9 cellular contexts compared by ENCODE assay signal in genomic region chr10:133438711-133439273, GRCh38. TPM values are rescaled to one million over a fixed set of nuclear protein-coding genes. Genes with fewer than 3 reads are reported as not detected.
DNase-seq lines count a peak whose midpoint lies in the region; ATAC-seq and TF ChIP-seq lines count a peak whose summit lies in the region.
"Had no signal": no experiment of that assay in that cellular context is flagged by ENCODE, and none has a peak within 500 bp of the region (broad histone marks: within the 10 kb centered on the region; RNA-seq: fewer than 3 reads in every experiment).

No MANE protein-coding gene starts in this region.

- peaks cover 10% of the 10 kb centered on the region for H3K27me3 Mint-ChIP-seq in activated CD4-positive, alpha-beta T cell treated with anti-CD3 and anti-CD28 coated beads for 36 hours

- CTCF ChIA-PET in activated CD4-positive, alpha-beta T cell treated with anti-CD3 and anti-CD28 coated beads for 36 hours (lab: Charles Lee): interaction anchor here (0.6 to 3.2 kb wide), 12 partner anchors 28 to 710 kb away, joined by 3 to 28 read pairs (median 4); partner anchors contain the start of gene CYP2E1

- DNase-seq in activated CD4-positive, alpha-beta T cell treated with anti-CD3 and anti-CD28 coated beads for 36 hours: no peak
- no peak for DNase-seq in activated CD4-positive, alpha-beta T cell treated with anti-CD3 and anti-CD28 coated beads for 4 hours
- DNase-seq in mucosa of descending colon (peak in 1 of 3 donors; percentile 19), tibial nerve (ENCODE audit: low spot score in 2 of 2) (no peak), GOT3 (lab: John Stamatoyannopoulos, UW) (no peak)
- no peak for DNase-seq in activated CD4-positive, CD25-positive, alpha-beta regulatory T cell treated with anti-CD3 and anti-CD28 coated beads, Interleukin-2, amount 50 U/mL, for 72 hours

- H3K4me3 Mint-ChIP-seq in activated CD4-positive, alpha-beta T cell treated with anti-CD3 and anti-CD28 coated beads for 36 hours: no peak overlapping the region

- H3K36me3 Mint-ChIP-seq in activated CD4-positive, alpha-beta T cell treated with anti-CD3 and anti-CD28 coated beads for 36 hours (ENCODE audit: low read depth): no peaks in the 10 kb centered on the region

- no peaks in the 10 kb centered on the region for H3K27me3 ChIP-seq in tibial nerve
- H3K27me3 ChIP-seq: vagina had no signal

- TF ChIP-seq EP300 in tibial nerve (IDR thresholded peaks at IDR 0.05): no peak

- POLR2A ChIA-PET in activated CD4-positive, alpha-beta T cell treated with anti-CD3 and anti-CD28 coated beads for 36 hours (lab: Charles Lee): interaction anchor here (0.6 to 0.9 kb wide), 2 partner anchors 52 to 110 kb away, joined by 5 to 6 read pairs; no protein-coding TSS in a partner anchor

- no peaks in the 10 kb centered on the region for H3K9me3 Mint-ChIP-seq in activated CD4-positive, alpha-beta T cell treated with anti-CD3 and anti-CD28 coated beads for 36 hours (ENCODE audit: low read depth)

- no peaks in the 10 kb centered on the region for H3K4me1 ChIP-seq in mucosa of descending colon (ENCODE audit: low read depth)
- H3K4me1 ChIP-seq in tibial nerve: no peaks in the 10 kb centered on the region
- H3K4me1 ChIP-seq: vagina had no signal

- peak; percentile 59 for ATAC-seq in activated CD4-positive, alpha-beta T cell treated with anti-CD3 and anti-CD28 coated beads for 36 hours
- ATAC-seq in HG03342 (IDR thresholded peaks at IDR 0.05; ENCODE audit: unreplicated experiment): peak; percentile 48
- ATAC-seq in mucosa of descending colon: peak; percentile 53

- 83 to 84% methylated on average over 11 of the region's 11 CpGs for WGBS in tibial nerve, 2 donors

- no peak overlapping the region for H3K27ac Mint-ChIP-seq in activated CD4-positive, alpha-beta T cell treated with anti-CD3 and anti-CD28 coated beads for 36 hours

- intact Hi-C loops in activated CD4-positive, alpha-beta T cell treated with anti-CD3 and anti-CD28 coated beads for 36 hours (cut with DNase I, micrococcal nuclease): loop anchor here (1.0 to 5.0 kb wide), 4 partner anchors 54 to 110 kb away; no protein-coding TSS in a partner anchor
- intact Hi-C loops in mucosa of descending colon (cut with DNase I, micrococcal nuclease): no loop called here

- peaks cover 17% of the 10 kb centered on the region for H3K4me1 Mint-ChIP-seq in activated CD4-positive, alpha-beta T cell treated with anti-CD3 and anti-CD28 coated beads for 36 hours

- no peak for TF ChIP-seq POLR2A in tibial nerve (IDR thresholded peaks at IDR 0.05)

- peak; percentile 25; the same call in 1 of the 2 replicates for TF ChIP-seq CTCF in VCaP (conservative IDR thresholded peaks at IDR 0.05)
- TF ChIP-seq CTCF in mucosa of descending colon (IDR thresholded peaks at IDR 0.05): no peak
- no peak for TF ChIP-seq CTCF in tibial nerve (IDR thresholded peaks at IDR 0.05)

- H3K9me3 ChIP-seq in mucosa of descending colon (no peaks in the 10 kb centered on the region), tibial nerve (no peaks in the 10 kb centered on the region)
- H3K9me3 ChIP-seq: vagina had no signal

- H3K27ac ChIP-seq in VCaP (no peak overlapping the region), tibial nerve (no peak overlapping the region)
- H3K27ac ChIP-seq: vagina had no signal

- H3K4me3 ChIP-seq in mucosa of descending colon (no peak overlapping the region), tibial nerve (no peak overlapping the region)
- H3K4me3 ChIP-seq: vagina had no signal

- H3K36me3 ChIP-seq in mucosa of descending colon (ENCODE audit: low read depth) (no peaks in the 10 kb centered on the region), tibial nerve (peaks cover 0 to 7% (median 0%) of the 10 kb centered on the region in 3 donors)
- H3K36me3 ChIP-seq: vagina had no signal

RNA-seq across cellular contexts. Expression of gene SPRN, which starts 14.4 kb away (rescaled TPM):
- total RNA-seq in activated CD4-positive, alpha-beta T cell treated with anti-CD3 and anti-CD28 coated beads for 36 hours: not detected
- under 1 TPM in 1 of 3 donors, not detected in 2; 0.25 TPM for total RNA-seq in mucosa of descending colon
- total RNA-seq in tibial nerve: not detected
- total RNA-seq: vagina had no signal

RNA-seq across cellular contexts. Expression of gene SCART1, which starts 15.0 kb away (rescaled TPM):
- 1 to 10 TPM; 1.4 to 1.7 TPM for total RNA-seq in activated CD4-positive, alpha-beta T cell treated with anti-CD3 and anti-CD28 coated beads for 36 hours
- total RNA-seq in mucosa of descending colon: 1 to 10 TPM; 2.5 to 4.8 (median 3.7) TPM
- 1 to 10 TPM; 4.8 to 8.1 (median 6.1) TPM for total RNA-seq in tibial nerve

RNA-seq across cellular contexts. Expression of gene MTG1, which starts 44.8 kb away (rescaled TPM):
- total RNA-seq in activated CD4-positive, alpha-beta T cell treated with anti-CD3 and anti-CD28 coated beads for 36 hours: 10 to 100 TPM; 46.9 to 52.1 TPM
- total RNA-seq in mucosa of descending colon (10 to 100 TPM; 43.6 to 52.7 (median 45.6) TPM), tibial nerve (10 to 100 TPM; 28.7 to 65.7 (median 34.7) TPM)

RNA-seq across cellular contexts. Expression of gene PAOX, which starts 59.7 kb away (rescaled TPM):
- 1 to 10 TPM; 3.0 to 6.2 TPM for total RNA-seq in activated CD4-positive, alpha-beta T cell treated with anti-CD3 and anti-CD28 coated beads for 36 hours
- total RNA-seq in mucosa of descending colon: 1 to 10 TPM; 7.5 to 9.3 (median 8.3) TPM
- 10 to 100 TPM; 15.3 to 26.7 (median 18.4) TPM for total RNA-seq in tibial nerve

Comparison
In these comparisons a context has a peak if more than half of its experiments do, and no peak if none do; other contexts are left out.
1. intact Hi-C loops: an anchor here in activated CD4-positive, alpha-beta T cell treated with anti-CD3 and anti-CD28 coated beads for 36 hours (1.0 to 5.0 kb wide); none called in mucosa of descending colon.